In the genomic region with DNA sequence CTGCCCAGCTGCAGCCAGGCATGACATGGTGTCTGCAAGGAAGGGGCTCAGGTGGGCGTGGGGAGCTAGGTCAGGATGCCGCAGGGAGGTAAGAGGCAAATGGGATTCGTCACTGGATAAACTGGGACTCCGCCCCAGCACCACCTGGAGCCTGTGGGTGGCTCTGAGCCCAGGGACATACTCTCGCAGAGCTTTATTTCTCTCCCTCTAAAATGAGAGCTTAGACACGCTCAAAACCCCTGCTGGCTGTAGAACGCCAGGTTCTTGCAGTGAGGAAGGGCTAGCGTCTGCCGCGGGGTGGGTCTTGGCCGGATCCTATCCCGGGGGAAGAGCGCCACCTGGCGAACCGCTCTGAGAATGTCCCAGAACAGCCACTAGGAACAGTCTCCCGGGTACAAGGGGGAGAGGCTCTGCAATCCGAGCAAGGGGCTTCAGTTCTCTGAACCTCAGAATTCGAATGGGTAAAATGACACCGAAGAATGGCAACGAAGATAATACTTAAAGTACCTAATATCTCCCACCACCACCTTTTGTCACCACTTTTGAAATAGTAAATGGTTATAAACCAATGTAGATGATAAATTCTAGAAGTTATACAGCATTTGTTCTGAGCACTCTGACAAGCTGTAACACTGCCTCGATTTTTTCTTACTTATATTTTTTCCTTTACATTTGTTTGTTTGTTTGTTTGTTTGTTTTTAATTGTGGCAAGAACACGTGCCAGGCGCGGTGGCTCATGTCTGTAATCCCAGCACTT, we compare ENCODE assay signal across 8 cellular contexts. TPM values are rescaled to one million over a fixed set of nuclear protein-coding genes. Genes with fewer than 3 reads are reported as not detected.
A peak's percentile ranks its signal among the peaks of the same experiment; 100 is the strongest.
DNase-seq lines count a peak whose midpoint lies in the region; ATAC-seq and TF ChIP-seq lines count a peak whose summit lies in the region.

No MANE protein-coding gene starts in this region.

- H3K9ac ChIP-seq in neural cell (ENCODE audit: low read length): peak overlapping the region; percentile 59

- TF ChIP-seq RAD21 in neural cell (conservative IDR thresholded peaks at IDR 0.05): peak; percentile 99

- no peaks in the 10 kb centered on the region for H3K9me2 ChIP-seq in neural cell (ENCODE audit: insufficient read depth, low read length)

- no peaks in the 10 kb centered on the region for H3K36me3 Mint-ChIP-seq in Caco-2 (ENCODE audit: insufficient read depth, unreplicated experiment)

- H2AFZ ChIP-seq in neural cell (ENCODE audit: low read depth, low read length): peak overlapping the region; percentile 77

- no peaks in the 10 kb centered on the region for H4K20me1 ChIP-seq in neural cell (ENCODE audit: insufficient read depth)

- intact Hi-C loops in Caco-2 (cut with micrococcal nuclease; ENCODE audit: unreplicated experiment): loop anchor here (1.0 kb wide), 5 partner anchors 78 to 331 kb away; no protein-coding TSS in a partner anchor

- POLR2A ChIA-PET in Caco-2 (lab: Charles Lee) (no interaction called here), RWPE1 (lab: Yijun Ruan, JAX; ENCODE audit: low non-redundant PET) (no interaction called here)

- H3K4me1 Mint-ChIP-seq in Caco-2 (ENCODE audit: low read depth, unreplicated experiment): no peaks in the 10 kb centered on the region
- H3K4me1 Mint-ChIP-seq in stimulated activated naive CD8-positive, alpha-beta T cell treated with anti-CD3 and anti-CD28 coated beads, Interleukin-15, amount 100 ng/mL, for 72 hours: peaks cover 17% of the 10 kb centered on the region

- H3K27ac Mint-ChIP-seq in Caco-2 (ENCODE audit: unreplicated experiment): no peak overlapping the region
- no peak overlapping the region for H3K27ac Mint-ChIP-seq in stimulated activated naive CD8-positive, alpha-beta T cell treated with anti-CD3 and anti-CD28 coated beads, Interleukin-15, amount 100 ng/mL, for 72 hours

- H3K4me2 ChIP-seq in neural cell (ENCODE audit: low read length): peak overlapping the region; percentile 41

- H3F3A ChIP-seq in neural cell (ENCODE audit: insufficient read depth, low read length, poor library complexity, severe bottlenecking): no peaks in the 10 kb centered on the region

- peak overlapping the region; percentile 49 for H3K27ac ChIP-seq in RWPE1
- peak overlapping the region; percentile 53 for H3K27ac ChIP-seq in neural cell (ENCODE audit: low read length)

- no peak overlapping the region for H3K4me3 Mint-ChIP-seq in Caco-2 (ENCODE audit: unreplicated experiment)
- peak overlapping the region in 1 of 2 donors; percentile 57 for H3K4me3 Mint-ChIP-seq in stimulated activated naive CD8-positive, alpha-beta T cell treated with anti-CD3 and anti-CD28 coated beads, Interleukin-15, amount 100 ng/mL, for 72 hours

- TF ChIP-seq EP300 in neural cell (conservative IDR thresholded peaks at IDR 0.05; ENCODE audit: poor library complexity, severe bottlenecking): peak; percentile 10

- peaks cover 10% of the 10 kb centered on the region for H3K9me3 Mint-ChIP-seq in Caco-2 (ENCODE audit: unreplicated experiment)
- peaks cover 5 to 8% of the 10 kb centered on the region in 2 donors for H3K9me3 Mint-ChIP-seq in stimulated activated naive CD8-positive, alpha-beta T cell treated with anti-CD3 and anti-CD28 coated beads, Interleukin-15, amount 100 ng/mL, for 72 hours

- peak; percentile 75 to 85 for TF ChIP-seq CTCF in Caco-2 (IDR thresholded peaks at IDR 0.05; ENCODE audit: insufficient read depth in 1 of 2, low read depth in 1 of 2, low read length in 1 of 2, severe bottlenecking in 1 of 2, unreplicated experiment in 1 of 2)
- TF ChIP-seq CTCF in RWPE1 (conservative IDR thresholded peaks at IDR 0.05; ENCODE audit: low read depth): peak; percentile 88
- TF ChIP-seq CTCF in fibroblast of villous mesenchyme (IDR thresholded peaks at IDR 0.05; ENCODE audit: insufficient read depth, low read depth, low read length): peak; percentile 89
- peak; percentile 99 for TF ChIP-seq CTCF in neural cell (IDR thresholded peaks at IDR 0.05; ENCODE audit: poor library complexity, severe bottlenecking)

- DNase-seq in Caco-2: peak; percentile 79 to 85
- DNase-seq in KG1 (lab: John Stamatoyannopoulos, UW): peak; percentile 42
- DNase-seq in RWPE1 (ENCODE audit: low spot score): peak; percentile 78
- peak; percentile 91 for DNase-seq in activated effector memory CD4-positive, alpha-beta T cell treated with anti-CD3 and anti-CD28 coated beads, Interleukin-2, amount 50 U/mL, for 16 hours
- DNase-seq in fibroblast of villous mesenchyme (ENCODE audit: low read depth): peak; percentile 79
- peak; percentile 74 to 75 for DNase-seq in stimulated activated naive CD8-positive, alpha-beta T cell treated with anti-CD3 and anti-CD28 coated beads, Interleukin-15, amount 100 ng/mL, for 72 hours

- H3K79me2 ChIP-seq in neural cell (replicated peaks; ENCODE audit: insufficient read depth, low read length): no peaks in the 10 kb centered on the region

- H3K27me3 ChIP-seq in Caco-2 (replicated peaks; ENCODE audit: control insufficient read depth, insufficient read depth, low read length): no peaks in the 10 kb centered on the region
- H3K27me3 ChIP-seq in neural cell (ENCODE audit: insufficient read depth, low read depth, low read length): no peaks in the 10 kb centered on the region

- H3K4me1 ChIP-seq in Caco-2: no peaks in the 10 kb centered on the region

- no TSS peak for BruUV-seq in Caco-2 (replicated peaks; lab: Mats Ljungman, UMichigan)

- peaks cover 3% of the 10 kb centered on the region for H3K27me3 Mint-ChIP-seq in Caco-2 (ENCODE audit: insufficient read depth, unreplicated experiment)
- no peaks in the 10 kb centered on the region for H3K27me3 Mint-ChIP-seq in stimulated activated naive CD8-positive, alpha-beta T cell treated with anti-CD3 and anti-CD28 coated beads, Interleukin-15, amount 100 ng/mL, for 72 hours

- no peak overlapping the region for H3K4me3 ChIP-seq in Caco-2 (ENCODE audit: low read depth, low read length)
- no peak overlapping the region for H3K4me3 ChIP-seq in fibroblast of villous mesenchyme (ENCODE audit: low read depth, low read length)
- peak overlapping the region; percentile 62 for H3K4me3 ChIP-seq in neural cell (ENCODE audit: low read length)

- H3K9me3 ChIP-seq in Caco-2: no peaks in the 10 kb centered on the region
- no peaks in the 10 kb centered on the region for H3K9me3 ChIP-seq in neural cell (ENCODE audit: low read length)

- H3K36me3 ChIP-seq in Caco-2 (ENCODE audit: control insufficient read depth, insufficient read depth, low read length) (no peaks in the 10 kb centered on the region), neural cell (ENCODE audit: insufficient read depth, low read length) (no peaks in the 10 kb centered on the region)

- CTCF ChIA-PET in Caco-2 (lab: Charles Lee) (interaction anchor here (0.5 to 1.2 kb wide), 13 partner anchors 18 to 337 kb away, joined by 3 to 9 read pairs (median 3); partner anchors contain the start of gene SRGAP3), RWPE1 (lab: Yijun Ruan, JAX) (interaction anchor here (0.6 to 2.2 kb wide), 12 partner anchors 11 to 1983 kb away, joined by 3 to 16 read pairs (median 4); no protein-coding TSS in a partner anchor)

- peak; percentile 90 for ATAC-seq in GM21423 (IDR thresholded peaks at IDR 0.05; ENCODE audit: unreplicated experiment)
- peak; percentile 93 for ATAC-seq in stimulated activated naive CD8-positive, alpha-beta T cell treated with anti-CD3 and anti-CD28 coated beads, Interleukin-15, amount 100 ng/mL, for 72 hours

TF ChIP-seq in neural cell, 6 proteins besides CTCF, POLR2A, EP300 and RAD21:
- TF ChIP-seq TAF1 (IDR thresholded peaks at IDR 0.05; ENCODE audit: low read depth) (no peak), SMC3 (conservative IDR thresholded peaks at IDR 0.05; ENCODE audit: poor library complexity) (peak; percentile 100), MXI1 (conservative IDR thresholded peaks at IDR 0.05; ENCODE audit: poor library complexity, severe bottlenecking) (peak; percentile 46), POLR2AphosphoS5 (IDR thresholded peaks at IDR 0.05) (peak; percentile 23)
- TF ChIP-seq, protein P1, sequence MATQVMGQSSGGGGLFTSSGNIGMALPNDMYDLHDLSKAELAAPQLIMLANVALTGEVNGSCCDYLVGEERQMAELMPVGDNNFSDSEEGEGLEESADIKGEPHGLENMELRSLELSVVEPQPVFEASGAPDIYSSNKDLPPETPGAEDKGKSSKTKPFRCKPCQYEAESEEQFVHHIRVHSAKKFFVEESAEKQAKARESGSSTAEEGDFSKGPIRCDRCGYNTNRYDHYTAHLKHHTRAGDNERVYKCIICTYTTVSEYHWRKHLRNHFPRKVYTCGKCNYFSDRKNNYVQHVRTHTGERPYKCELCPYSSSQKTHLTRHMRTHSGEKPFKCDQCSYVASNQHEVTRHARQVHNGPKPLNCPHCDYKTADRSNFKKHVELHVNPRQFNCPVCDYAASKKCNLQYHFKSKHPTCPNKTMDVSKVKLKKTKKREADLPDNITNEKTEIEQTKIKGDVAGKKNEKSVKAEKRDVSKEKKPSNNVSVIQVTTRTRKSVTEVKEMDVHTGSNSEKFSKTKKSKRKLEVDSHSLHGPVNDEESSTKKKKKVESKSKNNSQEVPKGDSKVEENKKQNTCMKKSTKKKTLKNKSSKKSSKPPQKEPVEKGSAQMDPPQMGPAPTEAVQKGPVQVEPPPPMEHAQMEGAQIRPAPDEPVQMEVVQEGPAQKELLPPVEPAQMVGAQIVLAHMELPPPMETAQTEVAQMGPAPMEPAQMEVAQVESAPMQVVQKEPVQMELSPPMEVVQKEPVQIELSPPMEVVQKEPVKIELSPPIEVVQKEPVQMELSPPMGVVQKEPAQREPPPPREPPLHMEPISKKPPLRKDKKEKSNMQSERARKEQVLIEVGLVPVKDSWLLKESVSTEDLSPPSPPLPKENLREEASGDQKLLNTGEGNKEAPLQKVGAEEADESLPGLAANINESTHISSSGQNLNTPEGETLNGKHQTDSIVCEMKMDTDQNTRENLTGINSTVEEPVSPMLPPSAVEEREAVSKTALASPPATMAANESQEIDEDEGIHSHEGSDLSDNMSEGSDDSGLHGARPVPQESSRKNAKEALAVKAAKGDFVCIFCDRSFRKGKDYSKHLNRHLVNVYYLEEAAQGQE (IDR thresholded peaks at IDR 0.05; ENCODE audit: borderline replicate concordance): no peak

RNA-seq across cellular contexts. Expression of gene SRGAP3, which starts 53.2 kb away (rescaled TPM):
- total RNA-seq in Caco-2 (2022) (1.3 and 1.6 TPM in 2 replicates), fibroblast of villous mesenchyme (2.9 and 3.5 TPM in 2 replicates)
- polyA plus RNA-seq in neural cell: 31.5 and 45.6 TPM in 2 replicates
- 154 and 207 TPM in 2 replicates for polyA minus RNA-seq in neural cell
